In genomic region chr2:231706731-231707624, GRCh38 we compare ENCODE assay signal across 1 cellular context.
TF ChIP-seq lines count a peak whose summit lies in the region.

No MANE protein-coding gene starts in this region.

TF ChIP-seq in HepG2, 621 proteins besides CTCF, POLR2A, EP300 and RAD21 (continued from another document and continues in another):
- TF ChIP-seq SNAPC4 (CRISPR knock-in tag; IDR thresholded peaks at IDR 0.05) = peak; percentile 69; the same call in 1 of the 2 replicates
- peak; percentile 99 for TF ChIP-seq DMAP1 (CRISPR knock-in tag; IDR thresholded peaks at IDR 0.05)
- TF ChIP-seq MEIS2 (CRISPR knock-in tag; IDR thresholded peaks at IDR 0.05) = no peak
- TF ChIP-seq XRCC5 (optimal IDR thresholded peaks at IDR 0.05; ENCODE audit: low read length) = peak; percentile 60
- TF ChIP-seq ZNF484 (CRISPR knock-in tag; IDR thresholded peaks at IDR 0.05; ENCODE audit: borderline replicate concordance, low read depth) = no peak; the same call in 1 of the 2 replicates
- no peak for TF ChIP-seq GLMP (CRISPR knock-in tag; IDR thresholded peaks at IDR 0.05; ENCODE audit: borderline replicate concordance)
- peak; percentile 79; the same call in 1 of the 2 replicates for TF ChIP-seq CHCHD3 (CRISPR knock-in tag; IDR thresholded peaks at IDR 0.05)
- peak; percentile 25; the same call in 1 of the 2 replicates for TF ChIP-seq ETV6 (CRISPR knock-in tag; conservative IDR thresholded peaks at IDR 0.05)
- no peak for TF ChIP-seq HNRNPK (IDR thresholded peaks at IDR 0.05; ENCODE audit: low read depth, low read length, poor library complexity, severe bottlenecking)
- no peak for TF ChIP-seq ZNF75D (CRISPR knock-in tag; IDR thresholded peaks at IDR 0.05; ENCODE audit: borderline replicate concordance)
- no peak for TF ChIP-seq KDM6A (CRISPR knock-in tag; IDR thresholded peaks at IDR 0.05; ENCODE audit: low read depth)
- no peak for TF ChIP-seq GATA4 (IDR thresholded peaks at IDR 0.05; ENCODE audit: borderline replicate concordance, low read depth)
- TF ChIP-seq, protein P1, sequence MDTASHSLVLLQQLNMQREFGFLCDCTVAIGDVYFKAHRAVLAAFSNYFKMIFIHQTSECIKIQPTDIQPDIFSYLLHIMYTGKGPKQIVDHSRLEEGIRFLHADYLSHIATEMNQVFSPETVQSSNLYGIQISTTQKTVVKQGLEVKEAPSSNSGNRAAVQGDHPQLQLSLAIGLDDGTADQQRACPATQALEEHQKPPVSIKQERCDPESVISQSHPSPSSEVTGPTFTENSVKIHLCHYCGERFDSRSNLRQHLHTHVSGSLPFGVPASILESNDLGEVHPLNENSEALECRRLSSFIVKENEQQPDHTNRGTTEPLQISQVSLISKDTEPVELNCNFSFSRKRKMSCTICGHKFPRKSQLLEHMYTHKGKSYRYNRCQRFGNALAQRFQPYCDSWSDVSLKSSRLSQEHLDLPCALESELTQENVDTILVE (CRISPR knock-in tag; IDR thresholded peaks at IDR 0.05) = peak; percentile 55; the same call in 1 of the 2 replicates
- no peak for TF ChIP-seq ZFP36 (IDR thresholded peaks at IDR 0.05; ENCODE audit: borderline replicate concordance, low read depth, low read length, partially characterized antibody)
- peak; percentile 90; the same call in 1 of the 2 replicates for TF ChIP-seq MIER3 (CRISPR knock-in tag; IDR thresholded peaks at IDR 0.05; ENCODE audit: borderline replicate concordance)
- TF ChIP-seq HIC2 (CRISPR knock-in tag; IDR thresholded peaks at IDR 0.05; ENCODE audit: low read depth) = peak; percentile 80
- TF ChIP-seq SKIL (CRISPR knock-in tag; IDR thresholded peaks at IDR 0.05; ENCODE audit: borderline replicate concordance) = peak; percentile 41; the same call in 1 of the 2 replicates
- no peak for TF ChIP-seq ZNF629 (CRISPR knock-in tag; conservative IDR thresholded peaks at IDR 0.05)
- TF ChIP-seq GPN1 (CRISPR knock-in tag; IDR thresholded peaks at IDR 0.05; ENCODE audit: borderline replicate concordance) = no peak
- TF ChIP-seq, protein P2, sequence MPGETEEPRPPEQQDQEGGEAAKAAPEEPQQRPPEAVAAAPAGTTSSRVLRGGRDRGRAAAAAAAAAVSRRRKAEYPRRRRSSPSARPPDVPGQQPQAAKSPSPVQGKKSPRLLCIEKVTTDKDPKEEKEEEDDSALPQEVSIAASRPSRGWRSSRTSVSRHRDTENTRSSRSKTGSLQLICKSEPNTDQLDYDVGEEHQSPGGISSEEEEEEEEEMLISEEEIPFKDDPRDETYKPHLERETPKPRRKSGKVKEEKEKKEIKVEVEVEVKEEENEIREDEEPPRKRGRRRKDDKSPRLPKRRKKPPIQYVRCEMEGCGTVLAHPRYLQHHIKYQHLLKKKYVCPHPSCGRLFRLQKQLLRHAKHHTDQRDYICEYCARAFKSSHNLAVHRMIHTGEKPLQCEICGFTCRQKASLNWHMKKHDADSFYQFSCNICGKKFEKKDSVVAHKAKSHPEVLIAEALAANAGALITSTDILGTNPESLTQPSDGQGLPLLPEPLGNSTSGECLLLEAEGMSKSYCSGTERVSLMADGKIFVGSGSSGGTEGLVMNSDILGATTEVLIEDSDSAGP (CRISPR knock-in tag; IDR thresholded peaks at IDR 0.05; ENCODE audit: borderline replicate concordance) = peak; percentile 97
- no peak for TF ChIP-seq HMG20A (CRISPR knock-in tag; IDR thresholded peaks at IDR 0.05; ENCODE audit: borderline replicate concordance)
- TF ChIP-seq, protein P3, sequence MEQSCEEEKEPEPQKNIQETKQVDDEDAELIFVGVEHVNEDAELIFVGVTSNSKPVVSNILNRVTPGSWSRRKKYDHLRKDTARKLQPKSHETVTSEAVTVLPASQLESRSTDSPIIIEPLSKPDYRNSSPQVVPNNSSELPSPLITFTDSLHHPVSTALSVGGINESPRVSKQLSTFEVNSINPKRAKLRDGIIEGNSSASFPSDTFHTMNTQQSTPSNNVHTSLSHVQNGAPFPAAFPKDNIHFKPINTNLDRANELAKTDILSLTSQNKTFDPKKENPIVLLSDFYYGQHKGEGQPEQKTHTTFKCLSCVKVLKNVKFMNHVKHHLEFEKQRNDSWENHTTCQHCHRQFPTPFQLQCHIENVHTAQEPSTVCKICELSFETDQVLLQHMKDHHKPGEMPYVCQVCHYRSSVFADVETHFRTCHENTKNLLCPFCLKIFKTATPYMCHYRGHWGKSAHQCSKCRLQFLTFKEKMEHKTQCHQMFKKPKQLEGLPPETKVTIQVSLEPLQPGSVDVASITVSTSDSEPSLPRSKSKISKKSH (CRISPR knock-in tag; IDR thresholded peaks at IDR 0.05; ENCODE audit: borderline replicate concordance) = no peak
- TF ChIP-seq YEATS2 (CRISPR knock-in tag; IDR thresholded peaks at IDR 0.05; ENCODE audit: borderline replicate concordance) = peak; percentile 56
- peak; percentile 89 for TF ChIP-seq NFRKB (IDR thresholded peaks at IDR 0.05)
- peak; percentile 24; the same call in 1 of the 2 replicates for TF ChIP-seq SPEN (CRISPR knock-in tag; IDR thresholded peaks at IDR 0.05; ENCODE audit: low read depth)
- TF ChIP-seq, protein P4, sequence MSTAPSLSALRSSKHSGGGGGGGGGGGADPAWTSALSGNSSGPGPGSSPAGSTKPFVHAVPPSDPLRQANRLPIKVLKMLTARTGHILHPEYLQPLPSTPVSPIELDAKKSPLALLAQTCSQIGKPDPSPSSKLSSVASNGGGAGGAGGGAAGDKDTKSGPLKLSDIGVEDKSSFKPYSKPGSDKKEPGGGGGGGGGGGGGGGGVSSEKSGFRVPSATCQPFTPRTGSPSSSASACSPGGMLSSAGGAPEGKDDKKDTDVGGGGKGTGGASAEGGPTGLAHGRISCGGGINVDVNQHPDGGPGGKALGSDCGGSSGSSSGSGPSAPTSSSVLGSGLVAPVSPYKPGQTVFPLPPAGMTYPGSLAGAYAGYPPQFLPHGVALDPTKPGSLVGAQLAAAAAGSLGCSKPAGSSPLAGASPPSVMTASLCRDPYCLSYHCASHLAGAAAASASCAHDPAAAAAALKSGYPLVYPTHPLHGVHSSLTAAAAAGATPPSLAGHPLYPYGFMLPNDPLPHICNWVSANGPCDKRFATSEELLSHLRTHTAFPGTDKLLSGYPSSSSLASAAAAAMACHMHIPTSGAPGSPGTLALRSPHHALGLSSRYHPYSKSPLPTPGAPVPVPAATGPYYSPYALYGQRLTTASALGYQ (CRISPR knock-in tag; IDR thresholded peaks at IDR 0.05) = no peak
- TF ChIP-seq CBX5 (CRISPR knock-in tag; IDR thresholded peaks at IDR 0.05; ENCODE audit: borderline replicate concordance) = peak; percentile 38; the same call in 1 of the 2 replicates
- TF ChIP-seq ZNF646 (CRISPR knock-in tag; IDR thresholded peaks at IDR 0.05) = no peak
- no peak for TF ChIP-seq IKZF1 (IDR thresholded peaks at IDR 0.05)
- no peak for TF ChIP-seq ZNF703 (CRISPR knock-in tag; IDR thresholded peaks at IDR 0.05; ENCODE audit: borderline replicate concordance)
- no peak for TF ChIP-seq MYNN (CRISPR knock-in tag; IDR thresholded peaks at IDR 0.05; ENCODE audit: low read depth)
